ENCODE assay signal across 9 cellular contexts in the genomic region with DNA sequence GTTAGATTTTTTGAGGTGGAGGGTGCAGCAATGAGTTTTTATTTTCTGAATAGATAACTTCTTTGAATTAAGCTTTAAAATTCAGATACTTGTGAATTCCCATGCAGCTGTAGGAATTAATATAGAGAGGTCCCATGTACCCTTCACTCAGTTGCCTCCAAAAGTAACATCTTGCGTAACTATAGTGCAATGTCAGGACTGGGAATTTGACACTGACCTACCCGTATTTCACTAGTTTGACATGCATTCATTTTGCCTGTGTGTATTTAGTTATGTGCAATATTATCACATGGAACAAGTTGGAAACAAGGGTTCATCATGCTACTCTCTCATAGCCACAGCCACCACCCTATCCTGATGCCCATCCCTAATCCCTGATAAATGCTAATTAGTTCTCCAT.
"Had no signal": no experiment of that assay in that cellular context is flagged by ENCODE, and none has a peak within 500 bp of the region (broad histone marks: within the 10 kb centered on the region; RNA-seq: fewer than 3 reads in every experiment).

No MANE protein-coding gene starts in this region.

- H2AFZ ChIP-seq: GM23338 had no signal

- DNase-seq: H9, HFFc6, Karpas-422, KBM-7 had no signal

- H3K9ac ChIP-seq: KMS-11 had no signal

- H3K4me2 ChIP-seq: GM23338, KMS-11 had no signal

- H3K4me3 ChIP-seq: GM23338 had no signal

- H3K27ac ChIP-seq: KMS-11 had no signal

- FAIRE-seq: H1, HTR-8/SVneo had no signal

- ATAC-seq: GM23338, HCT116 had no signal
